Comparison of ENCODE assay signal across 7 cellular contexts in genomic region chr21:14281188-14281900, GRCh38.
DNase-seq lines count a peak whose midpoint lies in the region; ATAC-seq, FAIRE-seq and TF ChIP-seq lines count a peak whose summit lies in the region.
"Not testable (repeated sequence)": the region's sequence is repeated elsewhere in the genome, so short reads cannot be mapped to it uniquely, and the experiment has no call there.

No MANE protein-coding gene starts in this region.

- H3K27me3 Mint-ChIP-seq in naive B cell: not testable (repeated sequence)

- H3K9ac ChIP-seq in ES-I3 (ENCODE audit: low read depth, low read length): peak overlapping the region; percentile 40; the same call in 1 of the 2 replicates
- peak overlapping the region; percentile 57 for H3K9ac ChIP-seq in HUES64 (ENCODE audit: low read depth, low read length)
- not testable (repeated sequence) for H3K9ac ChIP-seq in K562 (ENCODE audit: insufficient read depth in 1 of 2, low read depth in 2 of 2, low read length in 2 of 2); HepG2 (ENCODE audit: insufficient read depth, low read depth, low read length); smooth muscle cell (ENCODE audit: low read depth)

- not testable (repeated sequence) for ATAC-seq in K562; HepG2; naive B cell (ENCODE audit: low read depth in 2 of 2)

- H3K4me1 ChIP-seq in ES-I3 (ENCODE audit: insufficient read depth, low read length); K562 (replicated peaks in 1 of 2; ENCODE audit: control insufficient read depth in 2 of 2, insufficient read depth in 2 of 2, low read length in 2 of 2); HepG2 (ENCODE audit: insufficient read depth, low read length); smooth muscle cell (ENCODE audit: low read depth): not testable (repeated sequence)
- H3K4me1 ChIP-seq in HUES64 (ENCODE audit: insufficient read depth, low read length): peaks cover 19% of the 10 kb centered on the region

- TF ChIP-seq EP300 in K562 (IDR thresholded peaks at IDR 0.05; ENCODE audit: low read length); HepG2 (IDR thresholded peaks at IDR 0.05; ENCODE audit: low read depth in 2 of 2, low read length in 2 of 2); HepG2 (CRISPR knock-in tag; IDR thresholded peaks at IDR 0.05; ENCODE audit: borderline replicate concordance): not testable (repeated sequence)

- H3K27me3 ChIP-seq in HUES64 (ENCODE audit: insufficient read depth, low read length); K562 (ENCODE audit: control insufficient read depth in 2 of 2, insufficient read depth in 2 of 2, low read length in 2 of 2); HepG2 (ENCODE audit: control insufficient read depth in 1 of 2, insufficient read depth in 2 of 2, low read length in 2 of 2): not testable (repeated sequence)
- peaks cover 18% of the 10 kb centered on the region for H3K27me3 ChIP-seq in smooth muscle cell (ENCODE audit: low read depth)

- H3K4me1 Mint-ChIP-seq in naive B cell: not testable (repeated sequence)

- H3K27ac Mint-ChIP-seq in naive B cell: peak overlapping the region in 1 of 6 donors; percentile 57

- H3K4me3 ChIP-seq in HUES64 (ENCODE audit: low read length) (peak overlapping the region; percentile 38), smooth muscle cell (peak overlapping the region; percentile 39)
- not testable (repeated sequence) for H3K4me3 ChIP-seq in K562; HepG2 (replicated peaks in 1 of 3; ENCODE audit: insufficient read depth in 1 of 3, low read depth in 2 of 3, low read length in 3 of 3)

- H3K9me1 ChIP-seq in K562 (ENCODE audit: control insufficient read depth, insufficient read depth, low read length): not testable (repeated sequence)

- not testable (repeated sequence) for H4K20me1 ChIP-seq in K562 (replicated peaks; ENCODE audit: control insufficient read depth, insufficient read depth, low read length); HepG2 (ENCODE audit: insufficient read depth, low read length); smooth muscle cell (ENCODE audit: low read depth)

- POLR2A ChIA-PET in K562 (lab: Yijun Ruan, JAX): interaction anchor here (1.0 kb wide), 1 partner anchor 10 kb away, joined by 3 read pairs; no protein-coding TSS in a partner anchor
- POLR2A ChIA-PET in HepG2 (lab: Yijun Ruan, JAX): not testable (repeated sequence)

- TF ChIP-seq CTCF in K562 (IDR thresholded peaks at IDR 0.05 in 2 of 3, conservative IDR thresholded peaks at IDR 0.05 in 1 of 3; ENCODE audit: insufficient read depth in 2 of 3, low read depth in 1 of 3, low read length in 3 of 3); HepG2 (CRISPR knock-in tag; IDR thresholded peaks at IDR 0.05); smooth muscle cell (IDR thresholded peaks at IDR 0.05; ENCODE audit: borderline replicate concordance, insufficient read depth, poor library complexity, severe bottlenecking): not testable (repeated sequence)

- TF ChIP-seq POLR2A in K562 (conservative IDR thresholded peaks at IDR 0.05); HepG2 (IDR thresholded peaks at IDR 0.05; ENCODE audit: insufficient read depth in 1 of 2, low read depth in 2 of 2, low read length in 2 of 2): not testable (repeated sequence)

- not testable (repeated sequence) for H3K79me2 ChIP-seq in K562 (ENCODE audit: control insufficient read depth, insufficient read depth, low read length); HepG2 (ENCODE audit: insufficient read depth, low read length); smooth muscle cell (ENCODE audit: low read depth)

- TF ChIP-seq RAD21 in K562 (CRISPR knock-in tag; conservative IDR thresholded peaks at IDR 0.05 in 1 of 2, IDR thresholded peaks at IDR 0.05 in 1 of 2); HepG2 (CRISPR knock-in tag; IDR thresholded peaks at IDR 0.05): not testable (repeated sequence)

- CTCF ChIA-PET in K562 (lab: Yijun Ruan, JAX; ENCODE audit: low intra/inter-chr PET ratio); HepG2 (lab: Yijun Ruan, JAX; ENCODE audit: low intra/inter-chr PET ratio, low total read pairs): not testable (repeated sequence)

- H2AFZ ChIP-seq in K562 (ENCODE audit: low read depth, low read length): peak overlapping the region; percentile 85
- not testable (repeated sequence) for H2AFZ ChIP-seq in HepG2 (ENCODE audit: low read length)
- peak overlapping the region; percentile 62 for H2AFZ ChIP-seq in smooth muscle cell (ENCODE audit: low read depth)

- H3F3A ChIP-seq in smooth muscle cell (ENCODE audit: low read depth): not testable (repeated sequence)

- H3K4me3 Mint-ChIP-seq in naive B cell: peak overlapping the region in 7 of 8 donors; percentile 17 to 81 (median 68)

- peak overlapping the region; percentile 84; the same call in 1 of the 2 replicates for H3K27ac ChIP-seq in HUES64 (ENCODE audit: low read depth, low read length)
- not testable (repeated sequence) for H3K27ac ChIP-seq in K562 (ENCODE audit: extremely low read depth, low read depth, low read length); HepG2 (ENCODE audit: extremely low read length, insufficient read depth, low read length); smooth muscle cell (ENCODE audit: low read depth)

- not testable (repeated sequence) for BruUV-seq in K562 (replicated peaks; lab: Mats Ljungman, UMichigan); HepG2 (replicated peaks; lab: Mats Ljungman, UMichigan)

- H3K4me2 ChIP-seq in K562 (ENCODE audit: insufficient read depth, low read length) (peak overlapping the region; percentile 6; the same call in 1 of the 2 replicates), smooth muscle cell (peak overlapping the region; percentile 68)
- H3K4me2 ChIP-seq in HepG2 (ENCODE audit: low read depth, low read length): not testable (repeated sequence)

- H3K36me3 ChIP-seq in ES-I3 (ENCODE audit: insufficient read depth, low read length); HUES64 (ENCODE audit: insufficient read depth, low read length); K562 (ENCODE audit: control insufficient read depth, insufficient read depth, low read length); HepG2 (replicated peaks in 1 of 2; ENCODE audit: control insufficient read depth in 1 of 2, insufficient read depth in 2 of 2, low read length in 2 of 2); smooth muscle cell (ENCODE audit: low read depth): not testable (repeated sequence)

- in situ Hi-C loops in K562 (cut with MboI); HepG2 (cut with HindIII; ENCODE audit: extremely low pct_ligation_motif_present, low pct_unique_long_range_greater_than_20kb): not testable (repeated sequence)

- 2% methylated on average over 9 of the region's 11 CpGs for WGBS in HUES64
- WGBS in K562 (ENCODE audit: insufficient coverage, low coverage, missing lambda C conversion rate): 31% methylated on average over 10 of the region's 11 CpGs
- WGBS in HepG2 (ENCODE audit: low lambda C conversion rate): 5% methylated on average over 9 of the region's 11 CpGs
- WGBS in smooth muscle cell (ENCODE audit: low lambda C conversion rate): 4% methylated on average over 11 of the region's 11 CpGs

- H3K9me3 Mint-ChIP-seq in naive B cell: not testable (repeated sequence)

- FAIRE-seq in K562 (lab: Jason Lieb, UNC): not testable (repeated sequence)
- FAIRE-seq in HepG2 (lab: Jason Lieb, UNC): peak; percentile 34

- not testable (repeated sequence) for H3K36me3 Mint-ChIP-seq in naive B cell

- intact Hi-C loops in K562 (cut with micrococcal nuclease); HepG2 (cut with micrococcal nuclease; ENCODE audit: unreplicated experiment): not testable (repeated sequence)

- DNase-seq in K562 (ENCODE audit: extremely low read depth in 1 of 4, low spot score in 3 of 4); HepG2 (ENCODE audit: low spot score); naive B cell; smooth muscle cell (lab: John Stamatoyannopoulos, UW; ENCODE audit: unreplicated experiment): not testable (repeated sequence)
- DNase-seq in iPS DF 19.7 (ENCODE audit: low read depth, low spot score): peak; percentile 28

- not testable (repeated sequence) for H3K9me3 ChIP-seq in ES-I3 (ENCODE audit: control insufficient read depth, insufficient read depth, low read length); HUES64 (ENCODE audit: insufficient read depth, low read depth, low read length); K562 (replicated peaks; ENCODE audit: control insufficient read depth, insufficient read depth, low read depth, low read length); HepG2 (ENCODE audit: low read length); smooth muscle cell (replicated peaks; ENCODE audit: low read depth)

TF ChIP-seq in K562, 482 proteins besides CTCF, POLR2A, EP300 and RAD21 (continues in another document):
- TF ChIP-seq DMBX1 (CRISPR knock-in tag; IDR thresholded peaks at IDR 0.05; ENCODE audit: borderline replicate concordance) (peak; percentile 29; the same call in 1 of the 2 replicates), DDX20 (tag; IDR thresholded peaks at IDR 0.05; ENCODE audit: low read depth) (0 out of 2 replicates have a peak, but pooled peaks have one; percentile 26)
